ENCODE assay signal across 16 cellular contexts in genomic region chr11:116275634-116276033, GRCh38.
A peak's percentile ranks its signal among the peaks of the same experiment; 100 is the strongest.
DNase-seq lines count a peak whose midpoint lies in the region; ATAC-seq and TF ChIP-seq lines count a peak whose summit lies in the region.
"Had no signal": no experiment of that assay in that cellular context is flagged by ENCODE, and none has a peak within 500 bp of the region (broad histone marks: within the 10 kb centered on the region; RNA-seq: fewer than 3 reads in every experiment).

No MANE protein-coding gene starts in this region.

- no peak overlapping the region for H3K4me3 ChIP-seq in GM12865 (ENCODE audit: low read depth, low read length)
- no peak overlapping the region for H3K4me3 ChIP-seq in vagina

- ATAC-seq in memory B cell (ENCODE audit: low read depth) = no peak
- no peak for ATAC-seq in stimulated activated naive CD8-positive, alpha-beta T cell treated with anti-CD3 and anti-CD28 coated beads, Interleukin-15, Interleukin-2, amounts not matched to agents 100 U/mL and 50 U/mL, for 24 hours

- no peaks in the 10 kb centered on the region for H3K36me3 Mint-ChIP-seq in memory B cell

- peak; percentile 5 for DNase-seq in ACHN
- DNase-seq in GM12865 (ENCODE audit: low read depth) = peak; percentile 5
- peak; percentile 64 for DNase-seq in SW480 (ENCODE audit: low spot score)
- DNase-seq in memory B cell (ENCODE audit: low spot score in 2 of 2) = no peak
- no peak for DNase-seq in amygdala (lab: John Stamatoyannopoulos, UW)
- no peak for DNase-seq in stimulated activated naive CD8-positive, alpha-beta T cell treated with anti-CD3 and anti-CD28 coated beads, Interleukin-15, Interleukin-2, amounts not matched to agents 100 U/mL and 50 U/mL, for 24 hours
- DNase-seq in NCI-H524 (lab: John Stamatoyannopoulos, UW) = no peak
- no peak for DNase-seq in vagina (ENCODE audit: extremely low spot score in 2 of 2)
- DNase-seq: activated CD4-positive, alpha-beta T cell treated with anti-CD3 and anti-CD28 coated beads for 1 hour; activated T-cell treated with anti-CD3 and anti-CD28 coated beads, Interleukin-2, amount 50 U/mL, for 24 hours; esophagus squamous epithelium; lower lobe of right lung; NCI-H146; NCI-H510A had no signal

- H3K27ac Mint-ChIP-seq in memory B cell = no peak overlapping the region
- H3K27ac Mint-ChIP-seq: activated T-cell treated with anti-CD3 and anti-CD28 coated beads, Interleukin-2, amount 50 U/mL, for 24 hours; B cell; T-helper 1 cell treated with Interleukin-12 subunit alpha and Interleukin-12 subunit beta and Interleukin-4 antibody, amounts not matched to agents 30 μg/mL and 1 μg/mL, for 36 hours had no signal

- no peaks in the 10 kb centered on the region for H3K9me3 ChIP-seq in vagina
- H3K9me3 ChIP-seq: esophagus squamous epithelium, lower lobe of right lung had no signal

- no peak for TF ChIP-seq POLR2A in vagina (IDR thresholded peaks at IDR 0.05)

- peak overlapping the region; percentile 15 for H3K4me3 Mint-ChIP-seq in memory B cell
- H3K4me3 Mint-ChIP-seq: activated T-cell treated with anti-CD3 and anti-CD28 coated beads, Interleukin-2, amount 50 U/mL, for 24 hours; B cell; T-helper 1 cell treated with Interleukin-12 subunit alpha and Interleukin-12 subunit beta and Interleukin-4 antibody, amounts not matched to agents 30 μg/mL and 1 μg/mL, for 36 hours had no signal

- in situ Hi-C loops in ACHN (cut with HindIII; ENCODE audit: low pct_ligation_motif_present, low pct_unique_long_range_greater_than_20kb, low sequenced_read_pairs) = no loop called here

- no peaks in the 10 kb centered on the region for H3K9me3 Mint-ChIP-seq in memory B cell
- H3K9me3 Mint-ChIP-seq: activated T-cell treated with anti-CD3 and anti-CD28 coated beads, Interleukin-2, amount 50 U/mL, for 24 hours; T-helper 1 cell treated with Interleukin-12 subunit alpha and Interleukin-12 subunit beta and Interleukin-4 antibody, amounts not matched to agents 30 μg/mL and 1 μg/mL, for 36 hours had no signal

- intact Hi-C loops in vagina (cut with DNase I) = loop anchor here (5.0 kb wide), 1 partner anchor 938 kb away; no protein-coding TSS in a partner anchor

- no peaks in the 10 kb centered on the region for H3K4me1 ChIP-seq in vagina

- TF ChIP-seq CTCF in GM12865 (IDR thresholded peaks at IDR 0.05; ENCODE audit: insufficient read depth, low read depth, low read length, missing control alignments) (no peak), vagina (IDR thresholded peaks at IDR 0.05) (no peak)

- no peaks in the 10 kb centered on the region for H3K36me3 ChIP-seq in vagina
- H3K36me3 ChIP-seq: esophagus squamous epithelium, lower lobe of right lung had no signal

- no peak overlapping the region for H3K27ac ChIP-seq in vagina
- H3K27ac ChIP-seq: esophagus squamous epithelium, lower lobe of right lung had no signal

- peaks cover 19% of the 10 kb centered on the region for H3K4me1 Mint-ChIP-seq in memory B cell
- H3K4me1 Mint-ChIP-seq: B cell had no signal

- no peaks in the 10 kb centered on the region for H3K27me3 ChIP-seq in vagina

- H3K27me3 Mint-ChIP-seq in memory B cell = peaks cover 5% of the 10 kb centered on the region

Comparison
In these comparisons a context has a peak if more than half of its experiments do, and no peak if none do; other contexts are left out.
1. DNase-seq: peak in ACHN (single experiment), GM12865 (single experiment) and SW480 (single experiment); none in memory B cell (0 of 2), amygdala (0 of 56), stimulated activated naive CD8-positive, alpha-beta T cell treated with anti-CD3 and anti-CD28 coated beads, Interleukin-15, Interleukin-2, amounts not matched to agents 100 U/mL and 50 U/mL, for 24 hours (single experiment), NCI-H524 (0 of 2) and vagina (0 of 2).